In genomic region chr6:37779111-37779800, GRCh38 we compare ENCODE assay signal across 1 cellular context.
TF ChIP-seq lines count a peak whose summit lies in the region.

No MANE protein-coding gene starts in this region.

TF ChIP-seq in GM23338, 12 proteins besides CTCF, POLR2A, EP300 and RAD21 (continued from another document):
- TF ChIP-seq ZNF462 (CRISPR knock-in tag; IDR thresholded peaks at IDR 0.05), result no peak
- TF ChIP-seq REST (IDR thresholded peaks at IDR 0.05; ENCODE audit: unreplicated experiment), result no peak
- no peak for TF ChIP-seq ZNF331 (CRISPR knock-in tag; IDR thresholded peaks at IDR 0.05; ENCODE audit: low read depth)
- no peak for TF ChIP-seq EZH2 (IDR thresholded peaks at IDR 0.05; ENCODE audit: low read depth, unreplicated experiment)
- TF ChIP-seq POLR2AphosphoS5 (IDR thresholded peaks at IDR 0.05; ENCODE audit: low read depth), result no peak
- TF ChIP-seq ZNF114 (CRISPR knock-in tag; IDR thresholded peaks at IDR 0.05), result no peak
TF ChIP-seq in GM23338: peak in this region for 0.
